ENCODE assay signal across 18 cellular contexts in genomic region chr4:153293675-153294057, GRCh38. TPM values are rescaled to one million over a fixed set of nuclear protein-coding genes. Genes with fewer than 3 reads are reported as not detected.
DNase-seq lines count a peak whose midpoint lies in the region; ATAC-seq and TF ChIP-seq lines count a peak whose summit lies in the region.
"Had no signal": no experiment of that assay in that cellular context is flagged by ENCODE, and none has a peak within 500 bp of the region (broad histone marks: within the 10 kb centered on the region; RNA-seq: fewer than 3 reads in every experiment).

No MANE protein-coding gene starts in this region.

- no peak overlapping the region for H3K4me3 Mint-ChIP-seq in nephron progenitor cell
- no peak overlapping the region for H3K4me3 Mint-ChIP-seq in activated T-cell treated with anti-CD3 and anti-CD28 coated beads, Interleukin-2, amount 50 U/mL, for 24 hours
- H3K4me3 Mint-ChIP-seq: CD8-positive, alpha-beta memory T cell; IgD-negative memory B cell had no signal

- TF ChIP-seq CTCF in right atrium auricular region (IDR thresholded peaks at IDR 0.05) (no peak), nephron progenitor cell (IDR thresholded peaks at IDR 0.05) (no peak), Peyer's patch (IDR thresholded peaks at IDR 0.05) (no peak)

- DNase-seq in right cardiac atrium = peak in 1 of 3 donors; percentile 16
- DNase-seq in right atrium auricular region (ENCODE audit: low spot score) = no peak
- no peak for DNase-seq in epithelial cell of prostate (ENCODE audit: low read depth, low spot score)
- no peak for DNase-seq in nephron progenitor cell
- DNase-seq in Peyer's patch = no peak
- DNase-seq in COR-L47 (lab: John Stamatoyannopoulos, UW) = no peak
- DNase-seq in activated T-cell treated with anti-CD3 and anti-CD28 coated beads, Interleukin-2, amount 50 U/mL, for 24 hours = no peak
- DNase-seq: CD8-positive, alpha-beta memory T cell; EL; MV-4-11; NCI-H1105 treated with DMSO at 0.1 percent for 48 hours; NCI-H2029 treated with DMSO at 0.1 percent for 48 hours; NCI-H2171; NCI-H345; NCI-H526 had no signal

- intact Hi-C loops in right cardiac atrium (cut with DNase I) = no loop called here

- WGBS in right cardiac atrium = 59% methylated on average over 5 of the region's 5 CpGs

- H3K27me3 Mint-ChIP-seq in nephron progenitor cell (ENCODE audit: low read depth, poor library complexity) = no peaks in the 10 kb centered on the region
- no peaks in the 10 kb centered on the region for H3K27me3 Mint-ChIP-seq in activated T-cell treated with anti-CD3 and anti-CD28 coated beads, Interleukin-2, amount 50 U/mL, for 24 hours

- no peak for TF ChIP-seq POLR2A in Peyer's patch (IDR thresholded peaks at IDR 0.05)

- peak overlapping the region; percentile 94 for H3K27ac Mint-ChIP-seq in nephron progenitor cell
- no peak overlapping the region for H3K27ac Mint-ChIP-seq in activated T-cell treated with anti-CD3 and anti-CD28 coated beads, Interleukin-2, amount 50 U/mL, for 24 hours
- H3K27ac Mint-ChIP-seq: CD8-positive, alpha-beta memory T cell; IgD-negative memory B cell had no signal

- H3K36me3 Mint-ChIP-seq in nephron progenitor cell (ENCODE audit: low read depth) = peaks cover 90% of the 10 kb centered on the region
- no peaks in the 10 kb centered on the region for H3K36me3 Mint-ChIP-seq in activated T-cell treated with anti-CD3 and anti-CD28 coated beads, Interleukin-2, amount 50 U/mL, for 24 hours (ENCODE audit: low read depth)

- H3K4me1 Mint-ChIP-seq in nephron progenitor cell = peaks cover 25% of the 10 kb centered on the region
- peaks cover 3% of the 10 kb centered on the region for H3K4me1 Mint-ChIP-seq in activated T-cell treated with anti-CD3 and anti-CD28 coated beads, Interleukin-2, amount 50 U/mL, for 24 hours (ENCODE audit: low read depth)
- H3K4me1 Mint-ChIP-seq: CD8-positive, alpha-beta memory T cell; IgD-negative memory B cell had no signal

- H3K9me3 Mint-ChIP-seq in nephron progenitor cell = peaks cover 22% of the 10 kb centered on the region
- no peaks in the 10 kb centered on the region for H3K9me3 Mint-ChIP-seq in activated T-cell treated with anti-CD3 and anti-CD28 coated beads, Interleukin-2, amount 50 U/mL, for 24 hours
- H3K9me3 Mint-ChIP-seq: IgD-negative memory B cell had no signal

- no peak overlapping the region for H3K27ac ChIP-seq in right cardiac atrium (ENCODE audit: low read length)
- H3K27ac ChIP-seq in right atrium auricular region = no peak overlapping the region
- peak overlapping the region; percentile 75 for H3K27ac ChIP-seq in epithelial cell of prostate
- H3K27ac ChIP-seq in Peyer's patch = no peak overlapping the region
- H3K27ac ChIP-seq: C4-2B, SJSA1 had no signal

- peaks cover 21% of the 10 kb centered on the region for H3K36me3 ChIP-seq in right atrium auricular region
- H3K36me3 ChIP-seq in Peyer's patch = peaks cover 0 to 38% (median 0%) of the 10 kb centered on the region in 3 donors

- H3K4me3 ChIP-seq in right cardiac atrium (ENCODE audit: low read length) (no peak overlapping the region), right atrium auricular region (no peak overlapping the region), Peyer's patch (no peak overlapping the region)
- H3K4me3 ChIP-seq: SJSA1 had no signal

- H3K4me1 ChIP-seq in right cardiac atrium (ENCODE audit: control insufficient read depth, insufficient read depth, low read length) (peaks cover 3% of the 10 kb centered on the region), right atrium auricular region (peaks cover 0 to 19% of the 10 kb centered on the region in 2 donors), Peyer's patch (no peaks in the 10 kb centered on the region)

- no peaks in the 10 kb centered on the region for H3K27me3 ChIP-seq in right cardiac atrium (ENCODE audit: control insufficient read depth, insufficient read depth)
- no peaks in the 10 kb centered on the region for H3K27me3 ChIP-seq in right atrium auricular region
- no peaks in the 10 kb centered on the region for H3K27me3 ChIP-seq in Peyer's patch
- H3K27me3 ChIP-seq: SJSA1 had no signal

- ATAC-seq in right cardiac atrium = peak; percentile 62 to 69

- H3K9me3 ChIP-seq in right cardiac atrium (ENCODE audit: control insufficient read depth, low read length) = no peaks in the 10 kb centered on the region
- H3K9me3 ChIP-seq in right atrium auricular region = peaks cover 0 to 4% of the 10 kb centered on the region in 2 donors
- no peaks in the 10 kb centered on the region for H3K9me3 ChIP-seq in Peyer's patch
- H3K9me3 ChIP-seq: SJSA1 had no signal

RNA-seq across cellular contexts. Expression of gene MND1, which starts 50.8 kb away (rescaled TPM):
- under 1 TPM in 2 of 4 donors, not detected in 2; 0.41 to 0.54 TPM for total RNA-seq in right cardiac atrium
- polyA plus RNA-seq in right cardiac atrium = 0.20 TPM
- not detected for total RNA-seq in right atrium auricular region
- 1 to 10 TPM in 2 of 4 donors, not detected in 2; 3.5 to 7.4 TPM for total RNA-seq in Peyer's patch
- polyA plus RNA-seq: IgD-negative memory B cell had no signal
